In the genomic region with DNA sequence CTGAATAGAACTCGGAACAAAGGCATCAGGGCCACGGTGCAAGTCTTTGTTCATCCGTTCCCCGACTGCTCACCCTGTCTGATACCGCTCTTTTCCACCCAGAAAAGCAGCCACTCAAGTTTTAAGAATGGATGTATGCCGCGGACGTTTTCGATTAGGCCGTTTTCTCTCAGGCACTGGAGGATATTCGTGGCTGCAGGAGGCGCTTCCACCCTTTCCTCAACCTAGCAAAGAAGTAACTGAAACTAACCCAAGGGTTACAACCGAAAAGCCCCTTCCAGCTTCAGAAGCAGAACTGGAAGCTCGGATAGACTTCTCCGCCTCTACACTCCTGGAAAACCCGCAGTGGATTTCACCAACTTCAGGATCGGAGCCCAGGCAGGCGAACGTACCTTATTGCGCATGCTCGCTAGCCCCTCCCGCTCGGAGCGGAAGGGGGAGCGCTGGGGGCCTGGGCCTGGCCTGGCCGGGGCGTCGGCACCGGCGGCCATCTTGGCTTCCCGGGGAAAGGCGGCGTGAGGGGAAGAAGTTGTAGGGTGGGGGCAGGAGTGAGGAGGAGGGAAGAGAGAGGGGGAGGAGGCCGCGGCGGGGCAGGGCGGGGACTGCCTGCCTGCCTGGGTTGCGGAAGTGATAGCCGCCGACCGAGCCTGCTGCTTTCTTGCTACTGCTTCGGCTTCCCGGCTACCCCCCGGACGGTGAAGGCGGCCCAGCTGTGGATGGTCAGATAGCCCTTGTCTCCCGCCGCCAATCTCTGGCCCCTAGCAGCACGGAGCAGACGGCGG, we compare ENCODE assay signal across 8 cellular contexts. TPM values are rescaled to one million over a fixed set of nuclear protein-coding genes. Genes with fewer than 3 reads are reported as not detected.
DNase-seq lines count a peak whose midpoint lies in the region; ATAC-seq and TF ChIP-seq lines count a peak whose summit lies in the region.

ACTR3 (plus strand) TSS at position 619 of the 782 bp plus-strand sequence. CDS start 191 bp downstream, outside the sequence.

- intact Hi-C loops in natural killer cell (cut with micrococcal nuclease): loop anchor here (2.0 to 10.0 kb wide), 3 partner anchors 33 to 715 kb away; partner anchors contain the start of genes PSD4 and SLC35F5

- H3K4me3 Mint-ChIP-seq in natural killer cell: peak within 1 kb of the TSS; percentile 100

- H3K9me3 Mint-ChIP-seq in natural killer cell: no peaks in the 10 kb centered on the region

- peaks cover 79 to 85% of the 10 kb centered on the region in 2 donors for H3K4me1 Mint-ChIP-seq in natural killer cell

- H3K36me3 Mint-ChIP-seq in natural killer cell: peaks cover 5% of the 10 kb centered on the region

- ATAC-seq in natural killer cell: peak; percentile 73 to 90 (median 85)

- H3K27ac Mint-ChIP-seq in natural killer cell: peak within 1 kb of the TSS; percentile 97 to 99

- peak within 1 kb of the TSS; percentile 86 for H3K4me3 ChIP-seq in H7 (ENCODE audit: insufficient read depth, low read depth, low read length)

- H3K27me3 ChIP-seq in H7 (ENCODE audit: control insufficient read depth, insufficient read depth, low read length): no peaks in the 10 kb centered on the region

- TF ChIP-seq CTCF in natural killer cell (IDR thresholded peaks at IDR 0.05): no peak

- H3K27me3 Mint-ChIP-seq in natural killer cell (ENCODE audit: low read depth in 2 of 2): no peaks in the 10 kb centered on the region

- no peaks in the 10 kb centered on the region for H3K36me3 ChIP-seq in H7 (replicated peaks; ENCODE audit: control insufficient read depth, insufficient read depth, low read length)

- DNase-seq in ELR (ENCODE audit: low read depth) (peak; percentile 98), H7 (peak; percentile 95), M059J (ENCODE audit: low read depth) (peak; percentile 96), SHP77 (lab: John Stamatoyannopoulos, UW) (peak; percentile 96), fibroblast of peridontal ligament (ENCODE audit: extremely low read depth) (peak; percentile 99), natural killer cell (peak; percentile 97)
- peak; percentile 98 for DNase-seq in activated effector memory CD4-positive, alpha-beta T cell treated with Interleukin-2 at 50 U/mL for 16 hours
- peak; percentile 97 for DNase-seq in stimulated activated naive CD4-positive, alpha-beta T cell treated with Interleukin-2 at 50 U/mL for 16 hours (lab: John Stamatoyannopoulos, UW)

RNA-seq across cellular contexts. Expression of gene ACTR3, which starts in this region (rescaled TPM):
- 113 and 133 TPM in 2 replicates for total RNA-seq in H7 (2014; rRNA removed; shearing (Covaris generic))
- 272 and 393 TPM in 2 replicates for total RNA-seq in M059J (2014; rRNA removed; shearing (Covaris generic))
- total RNA-seq in natural killer cell: 100 to 1,000 TPM; 323 to 428 (median 352) TPM

Comparison
In these comparisons a context has a peak if more than half of its experiments do, and no peak if none do; other contexts are left out.
1. Peak in every context shown above with its lines: DNase-seq, ATAC-seq and H3K4me3 ChIP-seq.